In genomic region chr7:47581821-47582747, GRCh38 we compare ENCODE assay signal across 8 cellular contexts. TPM values are rescaled to one million over a fixed set of nuclear protein-coding genes. Genes with fewer than 3 reads are reported as not detected.
DNase-seq lines count a peak whose midpoint lies in the region; ATAC-seq and TF ChIP-seq lines count a peak whose summit lies in the region.

Gene TNS3 (minus strand): TSS chr7:47582111. CDS start chr7:47439636, 142,475 bp downstream.

- TF ChIP-seq POLR2A in erythroblast (IDR thresholded peaks at IDR 0.05; ENCODE audit: low read length), result peak; percentile 36

- H3K27me3 ChIP-seq in NT2/D1 (ENCODE audit: insufficient read depth, insufficient read length) (no peaks in the 10 kb centered on the region), aorta (ENCODE audit: control insufficient read depth in 1 of 2, insufficient read depth in 2 of 2, low read length in 1 of 2) (no peaks in the 10 kb centered on the region)

- H3K4me1 ChIP-seq in NT2/D1 (ENCODE audit: insufficient read depth, insufficient read length) (peaks cover 12% of the 10 kb centered on the region), aorta (ENCODE audit: control insufficient read depth in 1 of 2, insufficient read depth in 2 of 2, low read length in 2 of 2) (peaks cover 4 to 10% of the 10 kb centered on the region in 2 donors)

- intact Hi-C loops in aorta (cut with DNase I), result loop anchor here (5.0 to 10.0 kb wide), 8 partner anchors 53 to 203 kb away; no protein-coding TSS in a partner anchor

- peaks cover 3% of the 10 kb centered on the region; the same call in 1 of the 2 replicates for H3K9me3 ChIP-seq in NT2/D1 (ENCODE audit: insufficient read depth, low read length)
- H3K9me3 ChIP-seq in aorta (ENCODE audit: control insufficient read depth, low read length), result no peaks in the 10 kb centered on the region

- WGBS in aorta, 2 donors, result 6 to 7% methylated on average over 64 to 82 of the region's 82 CpGs

- H3K36me3 ChIP-seq in NT2/D1 (ENCODE audit: insufficient read depth, insufficient read length, low read length) (peaks cover 22% of the 10 kb centered on the region), aorta (ENCODE audit: control insufficient read depth in 1 of 2, insufficient read depth in 2 of 2, low read length in 1 of 2) (no peaks in the 10 kb centered on the region)

- H3K4me3 ChIP-seq in NT2/D1 (ENCODE audit: insufficient read length, low read depth), result peak within 1 kb of the TSS; percentile 72
- H3K4me3 ChIP-seq in aorta (ENCODE audit: low read length in 2 of 2), result peak within 1 kb of the TSS; percentile 75 to 80

- DNase-seq in GDM1 (lab: John Stamatoyannopoulos, UW) (peak; percentile 32), NT2/D1 (ENCODE audit: low read depth, low spot score) (no peak), erythroblast (lab: John Stamatoyannopoulos, UW) (peak; percentile 51 to 64), mucosa of gallbladder (ENCODE audit: low spot score) (no peak), aorta (peak; percentile 62 to 84), NCI-H1436 treated with DMSO at 0.1 percent for 48 hours (lab: John Stamatoyannopoulos, UW) (no peak), globus pallidus (ENCODE audit: low spot score) (no peak)

- ATAC-seq in aorta (ENCODE audit: low FRiP score), result peak; percentile 45
- no peak for ATAC-seq in HG02759 (IDR thresholded peaks at IDR 0.05; ENCODE audit: unreplicated experiment)

- H3K9ac ChIP-seq in NT2/D1 (ENCODE audit: insufficient read length, low read depth), result peak within 1 kb of the TSS; percentile 89

- H3K27ac ChIP-seq in aorta (ENCODE audit: low read depth in 1 of 2, low read length in 2 of 2), result peak within 1 kb of the TSS; percentile 8 to 90

RNA-seq across cellular contexts. Expression of gene TNS3, which starts in this region (rescaled TPM):
- total RNA-seq in mucosa of gallbladder (97.2 TPM), aorta (100 to 1,000 TPM; 117 to 140 TPM)
- polyA plus RNA-seq in aorta, result 10 to 100 TPM; 40.5 to 56.1 TPM

Comparison
In these comparisons a context has a peak if more than half of its experiments do, and no peak if none do; other contexts are left out.
1. DNase-seq: peak in GDM1 (single experiment), erythroblast (2 of 2) and aorta (2 of 2); none in NT2/D1 (single experiment), mucosa of gallbladder (single experiment), NCI-H1436 treated with DMSO at 0.1 percent for 48 hours (single experiment) and globus pallidus (single experiment).